1 cellular context compared by ENCODE assay signal in genomic region chr5:91707521-91707841, GRCh38.
TF ChIP-seq lines count a peak whose summit lies in the region.

No MANE protein-coding gene starts in this region.

TF ChIP-seq in SK-N-SH, 30 proteins besides CTCF, POLR2A, EP300 and RAD21 (continued from another document):
- TF ChIP-seq RXRA (IDR thresholded peaks at IDR 0.05; ENCODE audit: borderline replicate concordance, low read depth), result no peak
- no peak for TF ChIP-seq EZH2phosphoT487 (IDR thresholded peaks at IDR 0.05; ENCODE audit: borderline replicate concordance, low read depth)
- peak; percentile 65; the same call in 1 of the 2 replicates for TF ChIP-seq JUND (IDR thresholded peaks at IDR 0.05)
- no peak for TF ChIP-seq GATA2 (CRISPR knock-in tag; IDR thresholded peaks at IDR 0.05)
- TF ChIP-seq ZBTB33 (IDR thresholded peaks at IDR 0.05; ENCODE audit: borderline replicate concordance, low read depth), result no peak
- TF ChIP-seq FOXM1 (IDR thresholded peaks at IDR 0.05; ENCODE audit: low read depth), result no peak; the same call in 1 of the 2 replicates
- TF ChIP-seq YY1 (IDR thresholded peaks at IDR 0.05; ENCODE audit: low read depth), result no peak
- no peak for TF ChIP-seq MEF2A (IDR thresholded peaks at IDR 0.05; ENCODE audit: borderline replicate concordance, low read depth)
- TF ChIP-seq TEAD4 (IDR thresholded peaks at IDR 0.05; ENCODE audit: borderline replicate concordance, insufficient read depth), result no peak; the same call in 1 of the 2 replicates
